Comparison of ENCODE assay signal across 28 cellular contexts in the genomic region with DNA sequence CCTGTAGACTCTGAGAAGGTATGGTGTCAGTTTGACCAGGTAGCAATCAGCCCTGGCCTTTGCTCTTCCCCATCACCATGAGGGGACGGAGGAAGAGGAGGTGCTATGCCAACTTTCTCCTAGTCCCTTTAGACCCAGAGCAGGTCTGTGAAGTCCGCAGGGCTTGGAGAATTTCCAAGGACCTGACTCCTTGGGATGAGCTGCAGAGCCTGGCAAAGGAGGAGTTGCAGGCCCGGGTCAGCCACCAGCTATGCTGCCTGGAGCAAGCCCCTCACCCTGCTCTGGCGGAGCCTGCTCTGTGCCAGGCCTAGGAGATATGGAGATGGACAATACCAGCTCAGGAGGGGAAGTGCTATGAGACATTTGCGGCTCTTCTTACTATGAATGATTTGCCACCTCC.
"Had no signal": no experiment of that assay in that cellular context is flagged by ENCODE, and none has a peak within 500 bp of the region (broad histone marks: within the 10 kb centered on the region; RNA-seq: fewer than 3 reads in every experiment).

No MANE protein-coding gene starts in this region.

- ATAC-seq: activated CD4-positive, alpha-beta T cell treated with anti-CD3 and anti-CD28 coated beads for 36 hours; activated CD8-positive, alpha-beta memory T cell treated with anti-CD3 and anti-CD28 coated beads, Interleukin-2, amount 10 ng/mL, durations not matched to agents 7 days and 5 days; activated CD8-positive, alpha-beta T cell treated with anti-CD3 and anti-CD28 coated beads, Interleukin-2, amount 10 ng/mL, durations not matched to agents 7 days and 5 days; activated naive CD8-positive, alpha-beta T cell treated with anti-CD3 and anti-CD28 coated beads, Interleukin-2, amount 50 U/mL, for 24 hours; body of pancreas; esophagus mucosa; T-helper 17 cell had no signal

- H3K36me3 ChIP-seq: breast epithelium, colonic mucosa had no signal

- H3K4me1 ChIP-seq: colonic mucosa had no signal

- H3K4me3 ChIP-seq: adrenal gland, body of pancreas, breast epithelium, cardiac muscle cell, colonic mucosa had no signal

- H3K27me3 ChIP-seq: adrenal gland, body of pancreas, breast epithelium, cardiac muscle cell, colonic mucosa had no signal

- H3K27ac ChIP-seq: adrenal gland, body of pancreas, cardiac muscle cell, colonic mucosa had no signal

- DNase-seq: activated CD4-positive, alpha-beta memory T cell treated with anti-CD3 and anti-CD28 coated beads for 36 hours; activated CD4-positive, alpha-beta T cell treated with anti-CD3 and anti-CD28 coated beads for 36 hours; activated CD4-positive, alpha-beta T cell treated with anti-CD3 and anti-CD28 coated beads, Interleukin-2, amount 10 ng/mL, durations not matched to agents 24 days and 14 days; activated CD4-positive, CD25-positive, alpha-beta regulatory T cell; activated CD4-positive, CD25-positive, alpha-beta regulatory T cell treated with anti-CD3 and anti-CD28 coated beads, Interleukin-2, amount 50 U/mL, for 72 hours; activated CD8-positive, alpha-beta memory T cell treated with anti-CD3 and anti-CD28 coated beads, Interleukin-2, amount 10 ng/mL, durations not matched to agents 7 days and 5 days; activated CD8-positive, alpha-beta memory T cell treated with anti-CD3 and anti-CD28 coated beads, Interleukin-2, amount 50 U/mL, for 4 hours; activated CD8-positive, alpha-beta T cell treated with anti-CD3 and anti-CD28 coated beads, Interleukin-2, amount 10 ng/mL, durations not matched to agents 7 days and 5 days; activated effector memory CD4-positive, alpha-beta T cell treated with anti-CD3 and anti-CD28 coated beads, Interleukin-2, amount 50 U/mL, for 16 hours; activated naive CD4-positive, alpha-beta T cell treated with anti-CD3 and anti-CD28 coated beads for 36 hours; activated naive CD8-positive, alpha-beta T cell treated with anti-CD3 and anti-CD28 coated beads for 36 hours; activated naive CD8-positive, alpha-beta T cell treated with anti-CD3 and anti-CD28 coated beads, Interleukin-2, amount 50 U/mL, for 24 hours; activated T-cell treated with anti-CD3 and anti-CD28 coated beads, Interleukin-2, amount 50 U/mL, for 1 hour; activated T-cell treated with anti-CD3 and anti-CD28 coated beads, Interleukin-2, amount 50 U/mL, for 48 hours; adrenal gland; amygdala; aorta; body of pancreas; central memory CD4-positive, alpha-beta T cell; cerebellar nuclear complex; colonic mucosa; effector CD8-positive, alpha-beta T cell; foreskin fibroblast; T-helper 1 cell; T-helper 17 cell had no signal

- H3K9me3 ChIP-seq: adrenal gland, body of pancreas, breast epithelium, colonic mucosa had no signal
